15 cellular contexts compared by ENCODE assay signal in genomic region chr17:20935740-20936139, GRCh38.
A peak's percentile ranks its signal among the peaks of the same experiment; 100 is the strongest.
DNase-seq lines count a peak whose midpoint lies in the region; TF ChIP-seq lines count a peak whose summit lies in the region.
"Had no signal": no experiment of that assay in that cellular context is flagged by ENCODE, and none has a peak within 500 bp of the region (broad histone marks: within the 10 kb centered on the region; RNA-seq: fewer than 3 reads in every experiment).

No MANE protein-coding gene starts in this region.

- BruUV-seq in A673 (replicated peaks; lab: Mats Ljungman, UMichigan) = no TSS peak

- no peak for TF ChIP-seq CTCF in A673 (conservative IDR thresholded peaks at IDR 0.05; ENCODE audit: low read depth, low read length)

- H3K36me3 ChIP-seq in A673 (ENCODE audit: insufficient read depth, low read length, poor library complexity, severe bottlenecking) = no peaks in the 10 kb centered on the region

- H3K4me1 ChIP-seq in A673 (ENCODE audit: insufficient read depth, low read length, poor library complexity, severe bottlenecking) = peaks cover 39% of the 10 kb centered on the region

- CTCF ChIA-PET in A673 (lab: Charles Lee) = no interaction called here

- POLR2A ChIA-PET in A673 (lab: Charles Lee; ENCODE audit: low non-redundant PET) = no interaction called here

- no peak overlapping the region for H3K4me3 ChIP-seq in A673 (ENCODE audit: low read depth, low read length, poor library complexity, severe bottlenecking)
- H3K4me3 ChIP-seq: skin epidermis had no signal

- H3K27ac ChIP-seq in A673 (ENCODE audit: low read depth, low read length, poor library complexity, severe bottlenecking) = peak overlapping the region; percentile 28

- H3K27me3 ChIP-seq in A673 (replicated peaks; ENCODE audit: insufficient read depth, low read depth, low read length, poor library complexity) = no peaks in the 10 kb centered on the region

- intact Hi-C loops in A673 (cut with micrococcal nuclease; ENCODE audit: unreplicated experiment) = no loop called here
- intact Hi-C loops in head of caudate nucleus (cut with DNase I) = no loop called here

- DNase-seq in A673 (ENCODE audit: low spot score) = no peak
- peak; percentile 22 for DNase-seq in LoVo (ENCODE audit: low spot score)
- peak; percentile 73 for DNase-seq in dedifferentiated amniotic fluid mesenchymal stem cell (ENCODE audit: extremely low spot score)
- DNase-seq in left kidney (ENCODE audit: low read depth, low spot score) = peak; percentile 36
- DNase-seq in NCI-H1436 treated with DMSO at 0.1 percent for 48 hours (lab: John Stamatoyannopoulos, UW) = no peak
- no peak for DNase-seq in head of caudate nucleus
- DNase-seq in NCI-H748 treated with DMSO at 0.1 percent for 48 hours (lab: John Stamatoyannopoulos, UW) = no peak
- DNase-seq in activated CD4-positive, CD25-positive, alpha-beta regulatory T cell treated with anti-CD3 and anti-CD28 coated beads, Interleukin-2, amount 50 U/mL, for 72 hours = no peak
- DNase-seq: AML-193; caudate nucleus; immature natural killer cell; NCI-H1105 treated with DMSO at 0.1 percent for 48 hours; SIG-M5; stimulated activated naive CD4-positive, alpha-beta T cell had no signal

- no peaks in the 10 kb centered on the region for H3K9me3 ChIP-seq in A673 (ENCODE audit: low read depth, low read length, poor library complexity, severe bottlenecking)

Comparison
In these comparisons a context has a peak if more than half of its experiments do, and no peak if none do; other contexts are left out.
1. DNase-seq: peak in LoVo (single experiment), dedifferentiated amniotic fluid mesenchymal stem cell (single experiment) and left kidney (single experiment); none in A673 (single experiment), NCI-H1436 treated with DMSO at 0.1 percent for 48 hours (single experiment), head of caudate nucleus (0 of 42), NCI-H748 treated with DMSO at 0.1 percent for 48 hours (single experiment) and activated CD4-positive, CD25-positive, alpha-beta regulatory T cell treated with anti-CD3 and anti-CD28 coated beads, Interleukin-2, amount 50 U/mL, for 72 hours (single experiment).